14 cellular contexts compared by ENCODE assay signal in the genomic region with DNA sequence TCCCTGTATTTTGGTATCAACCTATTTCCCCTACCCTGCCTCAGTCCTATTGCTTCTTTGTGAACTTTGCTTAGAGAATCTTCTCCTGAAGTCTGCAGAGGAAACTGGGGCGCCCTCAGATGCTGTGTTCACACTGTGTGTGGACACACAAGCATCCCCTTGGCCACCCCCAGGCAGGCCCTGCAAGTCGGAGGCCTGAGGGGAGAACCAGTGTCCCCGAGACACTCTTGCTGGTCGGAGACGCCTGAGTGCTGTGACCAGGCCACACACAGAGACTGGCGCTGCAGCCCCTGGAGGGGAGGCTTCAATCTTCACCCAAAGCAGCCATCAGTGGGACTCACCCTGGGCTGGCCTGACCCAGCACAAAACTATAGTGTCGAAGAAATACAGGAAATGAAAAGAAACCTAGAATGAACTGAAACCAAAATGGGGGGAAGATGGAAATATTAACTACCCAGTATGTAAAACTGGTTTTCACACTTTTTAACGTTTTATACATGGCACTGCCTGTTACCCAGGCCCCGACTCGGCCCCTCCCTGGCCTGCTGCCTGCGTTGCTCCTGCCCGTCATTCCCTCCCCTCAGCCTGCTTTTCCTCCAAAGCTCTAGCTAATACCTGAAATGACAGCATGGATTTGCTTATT. TPM values are rescaled to one million over a fixed set of nuclear protein-coding genes. Genes with fewer than 3 reads are reported as not detected.
DNase-seq lines count a peak whose midpoint lies in the region; ATAC-seq and TF ChIP-seq lines count a peak whose summit lies in the region.
"Had no signal": no experiment of that assay in that cellular context is flagged by ENCODE, and none has a peak within 500 bp of the region (broad histone marks: within the 10 kb centered on the region; RNA-seq: fewer than 3 reads in every experiment).

No MANE protein-coding gene starts in this region.

- WGBS in gastroesophageal sphincter (ENCODE audit: low coverage in 1 of 2), 2 donors = 83 to 90% methylated on average over 5 to 6 of the region's 12 CpGs

- no peaks in the 10 kb centered on the region for H3K79me2 ChIP-seq in OCI-LY7 (ENCODE audit: insufficient read depth, low read depth, low read length)

- CTCF ChIA-PET in OCI-LY7 (lab: Charles Lee; ENCODE audit: unreplicated experiment) = no interaction called here

- no peaks in the 10 kb centered on the region for H4K20me1 ChIP-seq in OCI-LY7 (ENCODE audit: insufficient read depth, low read length)

- H3K36me3 Mint-ChIP-seq in stimulated activated memory B cell treated with anti-CD40 and anti-IgM and Interleukin-4, amounts not matched to agents 10 μg/mL and 1 μg/mL and 100 μg/mL, for 72 hours = peaks cover 18% of the 10 kb centered on the region

- H3K27me3 ChIP-seq in left ventricle myocardium inferior (ENCODE audit: low read depth) (peaks cover 13% of the 10 kb centered on the region), gastroesophageal sphincter (no peaks in the 10 kb centered on the region)
- H3K27me3 ChIP-seq: brain microvascular endothelial cell, foreskin keratinocyte had no signal

- intact Hi-C loops in OCI-LY7 (cut with micrococcal nuclease; ENCODE audit: unreplicated experiment) (no loop called here), left ventricle myocardium inferior (cut with micrococcal nuclease) (no loop called here)

- H3K4me1 Mint-ChIP-seq in stimulated activated memory B cell treated with anti-CD40 and anti-IgM and Interleukin-4, amounts not matched to agents 10 μg/mL and 1 μg/mL and 100 μg/mL, for 72 hours = peaks cover 17% of the 10 kb centered on the region

- peak overlapping the region; percentile 35 for H3K27ac Mint-ChIP-seq in stimulated activated memory B cell treated with anti-CD40 and anti-IgM and Interleukin-4, amounts not matched to agents 10 μg/mL and 1 μg/mL and 100 μg/mL, for 72 hours

- TF ChIP-seq EP300 in gastroesophageal sphincter (IDR thresholded peaks at IDR 0.05) = no peak

- DNase-seq in SIG-M5 treated with dmso at 0.1 percent for 504 hours (lab: John Stamatoyannopoulos, UW; ENCODE audit: unreplicated experiment) = peak; percentile 13
- no peak for DNase-seq in SIG-M5 (lab: John Stamatoyannopoulos, UW)
- DNase-seq in OCI-LY7 (ENCODE audit: low spot score) = peak; percentile 38
- DNase-seq in SW 1271 (lab: John Stamatoyannopoulos, UW) = no peak
- no peak for DNase-seq in left ventricle myocardium inferior
- DNase-seq: brain microvascular endothelial cell, COR-L47, foreskin keratinocyte, GM23248, occipital lobe had no signal

- peaks cover 27% of the 10 kb centered on the region for H3K4me1 ChIP-seq in OCI-LY7 (ENCODE audit: insufficient read depth, low read length, poor library complexity, severe bottlenecking)
- H3K4me1 ChIP-seq in left ventricle myocardium inferior = peaks cover 22% of the 10 kb centered on the region
- peaks cover 0 to 27% (median 0%) of the 10 kb centered on the region in 3 donors for H3K4me1 ChIP-seq in gastroesophageal sphincter

- no peak overlapping the region for H2AFZ ChIP-seq in OCI-LY7 (ENCODE audit: low read length)
- H2AFZ ChIP-seq: GM23248 had no signal

- peaks cover 9% of the 10 kb centered on the region; the same call in 1 of the 2 replicates for H3K36me3 ChIP-seq in OCI-LY7 (ENCODE audit: insufficient read depth, low read length)
- no peaks in the 10 kb centered on the region for H3K36me3 ChIP-seq in left ventricle myocardium inferior
- no peaks in the 10 kb centered on the region for H3K36me3 ChIP-seq in gastroesophageal sphincter
- H3K36me3 ChIP-seq: brain microvascular endothelial cell had no signal

- no peak overlapping the region for H3K4me3 Mint-ChIP-seq in stimulated activated memory B cell treated with anti-CD40 and anti-IgM and Interleukin-4, amounts not matched to agents 10 μg/mL and 1 μg/mL and 100 μg/mL, for 72 hours

- H3K4me2 ChIP-seq in OCI-LY7 (ENCODE audit: low read length) = peak overlapping the region; percentile 24

- BruUV-seq in OCI-LY7 (replicated peaks; lab: Mats Ljungman, UMichigan) = no TSS peak

- H3K27ac ChIP-seq in OCI-LY7 (ENCODE audit: low read depth, low read length, poor library complexity, severe bottlenecking) (no peak overlapping the region), left ventricle myocardium inferior (replicated peaks) (no peak overlapping the region), gastroesophageal sphincter (no peak overlapping the region)
- H3K27ac ChIP-seq: brain microvascular endothelial cell, foreskin keratinocyte, GM23248, SK-N-MC had no signal

- TF ChIP-seq POLR2A in gastroesophageal sphincter (IDR thresholded peaks at IDR 0.05) = no peak

- peaks cover 19% of the 10 kb centered on the region for H3K27me3 Mint-ChIP-seq in stimulated activated memory B cell treated with anti-CD40 and anti-IgM and Interleukin-4, amounts not matched to agents 10 μg/mL and 1 μg/mL and 100 μg/mL, for 72 hours

- H3K9me3 Mint-ChIP-seq in stimulated activated memory B cell treated with anti-CD40 and anti-IgM and Interleukin-4, amounts not matched to agents 10 μg/mL and 1 μg/mL and 100 μg/mL, for 72 hours = no peaks in the 10 kb centered on the region

- TF ChIP-seq CTCF in OCI-LY7 (conservative IDR thresholded peaks at IDR 0.05; ENCODE audit: low read length) (no peak), left ventricle myocardium inferior (IDR thresholded peaks at IDR 0.05; ENCODE audit: borderline replicate concordance) (no peak), gastroesophageal sphincter (IDR thresholded peaks at IDR 0.05) (no peak)

- H3K4me3 ChIP-seq in OCI-LY7 (ENCODE audit: low read depth, low read length, poor library complexity, severe bottlenecking) = no peak overlapping the region
- H3K4me3 ChIP-seq in left ventricle myocardium inferior = no peak overlapping the region
- no peak overlapping the region for H3K4me3 ChIP-seq in gastroesophageal sphincter
- H3K4me3 ChIP-seq: GM23248, SK-N-MC had no signal

- H3K9me2 ChIP-seq in OCI-LY7 (ENCODE audit: insufficient read depth, low read length) = no peaks in the 10 kb centered on the region

- H3K9me3 ChIP-seq in OCI-LY7 (ENCODE audit: low read length) = no peaks in the 10 kb centered on the region
- H3K9me3 ChIP-seq in left ventricle myocardium inferior (replicated peaks) = no peaks in the 10 kb centered on the region
- H3K9me3 ChIP-seq in gastroesophageal sphincter = no peaks in the 10 kb centered on the region

- POLR2A ChIA-PET in OCI-LY7 (lab: Charles Lee) = no interaction called here

- ATAC-seq in GM21447 (IDR thresholded peaks at IDR 0.05; ENCODE audit: unreplicated experiment) (peak; percentile 49), gastroesophageal sphincter (no peak)
- peak; percentile 82 for ATAC-seq in stimulated activated memory B cell treated with anti-CD40 and anti-IgM and Interleukin-4, amounts not matched to agents 10 μg/mL and 1 μg/mL and 100 μg/mL, for 72 hours
- ATAC-seq: foreskin keratinocyte had no signal

RNA-seq across cellular contexts. Expression of gene FAM20C, which starts 48.4 kb away (rescaled TPM):
- not detected in 2 replicates for total RNA-seq in OCI-LY7 (2014; rRNA removed; shearing (Covaris generic))
- total RNA-seq in OCI-LY7 (2022) = not detected in 2 replicates
- 22.2 TPM for total RNA-seq in left ventricle myocardium inferior
- 10 to 100 TPM; 41.9 to 87.5 (median 73.6) TPM for total RNA-seq in gastroesophageal sphincter

Comparison
In these comparisons a context has a peak if more than half of its experiments do, and no peak if none do; other contexts are left out.
1. DNase-seq: peak in SIG-M5 treated with dmso at 0.1 percent for 504 hours (single experiment) and OCI-LY7 (single experiment); none in SIG-M5 (single experiment), SW 1271 (0 of 2) and left ventricle myocardium inferior (single experiment).
2. RNA of gene FAM20C, which starts 48.4 kb away (total RNA-seq): 41.9 to 87.5 TPM in gastroesophageal sphincter and 22.2 TPM in left ventricle myocardium inferior (single experiment); not detected in OCI-LY7; every median in the first group is over 10 times any median in the second.